ENCODE assay signal across 16 cellular contexts in the genomic region with DNA sequence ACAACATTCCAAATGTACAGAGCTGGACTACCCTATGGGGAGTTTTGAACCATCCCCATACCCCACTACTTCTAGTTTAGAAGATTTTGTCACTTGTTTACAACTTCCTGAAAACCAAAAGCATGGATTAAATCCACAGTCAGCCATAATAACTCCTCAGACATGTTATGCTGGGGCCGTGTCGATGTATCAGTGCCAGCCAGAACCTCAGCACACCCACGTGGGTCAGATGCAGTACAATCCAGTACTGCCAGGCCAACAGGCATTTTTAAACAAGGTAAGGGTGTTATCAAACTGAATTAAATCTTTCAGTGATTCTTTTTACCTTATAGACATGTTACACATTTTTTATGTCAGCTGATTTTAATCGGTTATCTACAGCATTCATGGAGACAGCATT. TPM values are rescaled to one million over a fixed set of nuclear protein-coding genes. Genes with fewer than 3 reads are reported as not detected.
"Had no signal": no experiment of that assay in that cellular context is flagged by ENCODE, and none has a peak within 500 bp of the region (broad histone marks: within the 10 kb centered on the region; RNA-seq: fewer than 3 reads in every experiment).

No MANE protein-coding gene starts in this region.

- H3K9me3 ChIP-seq: ascending aorta, pancreas, SK-N-SH, upper lobe of left lung had no signal

- H3K4me3 ChIP-seq: ascending aorta, hepatocyte, pancreas, upper lobe of left lung had no signal

- H3K4me1 ChIP-seq: pancreas had no signal

- H3K27ac ChIP-seq: ascending aorta, hepatocyte, pancreas had no signal

- DNase-seq: activated CD4-positive, alpha-beta T cell treated with anti-CD3 and anti-CD28 coated beads for 1 hour; activated CD4-positive, alpha-beta T cell treated with anti-CD3 and anti-CD28 coated beads, Interleukin-2, amount 50 U/mL, for 4 hours; activated naive CD4-positive, alpha-beta T cell; activated naive CD8-positive, alpha-beta T cell treated with anti-CD3 and anti-CD28 coated beads, Interleukin-2, amount 50 U/mL, for 24 hours; activated T-cell treated with anti-CD3 and anti-CD28 coated beads for 4 hours; dorsolateral prefrontal cortex; endodermal cell; pancreas; SK-N-SH; stimulated activated CD4-positive, alpha-beta T cell treated with anti-CD3 and anti-CD28 coated beads, Interleukin-2, amount 100 ng/mL, for 48 hours; stimulated activated naive CD4-positive, alpha-beta T cell; T-cell; T1000; upper lobe of left lung had no signal

- ATAC-seq: activated naive CD8-positive, alpha-beta T cell treated with anti-CD3 and anti-CD28 coated beads, Interleukin-2, amount 50 U/mL, for 24 hours; pancreas; T-cell had no signal

- H3K27me3 ChIP-seq: ascending aorta, dorsolateral prefrontal cortex, hepatocyte, pancreas, upper lobe of left lung had no signal

RNA-seq across cellular contexts. Expression of a gene that starts 41.5 kb away (rescaled TPM):
- polyA plus RNA-seq: SK-N-SH had no signal
